ENCODE assay signal across 1 cellular context in the genomic region with DNA sequence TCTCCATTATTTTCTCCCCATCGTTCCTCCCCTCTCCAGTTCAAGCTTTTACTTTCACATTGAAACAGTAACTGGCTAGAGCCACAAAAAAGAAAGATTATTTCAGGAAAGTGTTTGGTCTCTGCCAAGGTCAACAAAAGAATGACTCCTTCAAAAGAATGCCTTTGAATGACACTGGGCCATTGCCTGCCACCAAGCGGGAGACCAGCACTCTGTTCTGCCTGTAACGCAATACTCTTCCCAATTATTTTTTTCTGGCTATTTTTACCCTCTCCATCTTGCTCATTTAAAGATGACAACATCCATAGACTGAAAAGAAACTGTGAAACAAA.
TF ChIP-seq lines count a peak whose summit lies in the region.

No MANE protein-coding gene starts in this region.

TF ChIP-seq in IMR-90, 13 proteins besides CTCF, POLR2A, EP300 and RAD21:
- TF ChIP-seq, protein P1, sequence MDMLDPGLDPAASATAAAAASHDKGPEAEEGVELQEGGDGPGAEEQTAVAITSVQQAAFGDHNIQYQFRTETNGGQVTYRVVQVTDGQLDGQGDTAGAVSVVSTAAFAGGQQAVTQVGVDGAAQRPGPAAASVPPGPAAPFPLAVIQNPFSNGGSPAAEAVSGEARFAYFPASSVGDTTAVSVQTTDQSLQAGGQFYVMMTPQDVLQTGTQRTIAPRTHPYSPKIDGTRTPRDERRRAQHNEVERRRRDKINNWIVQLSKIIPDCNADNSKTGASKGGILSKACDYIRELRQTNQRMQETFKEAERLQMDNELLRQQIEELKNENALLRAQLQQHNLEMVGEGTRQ (IDR thresholded peaks at IDR 0.05; ENCODE audit: low read depth, low read length) = no peak
- TF ChIP-seq, protein P2, sequence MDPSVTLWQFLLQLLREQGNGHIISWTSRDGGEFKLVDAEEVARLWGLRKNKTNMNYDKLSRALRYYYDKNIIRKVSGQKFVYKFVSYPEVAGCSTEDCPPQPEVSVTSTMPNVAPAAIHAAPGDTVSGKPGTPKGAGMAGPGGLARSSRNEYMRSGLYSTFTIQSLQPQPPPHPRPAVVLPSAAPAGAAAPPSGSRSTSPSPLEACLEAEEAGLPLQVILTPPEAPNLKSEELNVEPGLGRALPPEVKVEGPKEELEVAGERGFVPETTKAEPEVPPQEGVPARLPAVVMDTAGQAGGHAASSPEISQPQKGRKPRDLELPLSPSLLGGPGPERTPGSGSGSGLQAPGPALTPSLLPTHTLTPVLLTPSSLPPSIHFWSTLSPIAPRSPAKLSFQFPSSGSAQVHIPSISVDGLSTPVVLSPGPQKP (IDR thresholded peaks at IDR 0.05; ENCODE audit: borderline replicate concordance, low read depth, low read length) = no peak
- TF ChIP-seq CHD1 (IDR thresholded peaks at IDR 0.05; ENCODE audit: low read depth, low read length) (no peak), MAFK (IDR thresholded peaks at IDR 0.05; ENCODE audit: low read depth, low read length) (no peak), MAZ (IDR thresholded peaks at IDR 0.05; ENCODE audit: borderline replicate concordance, low read depth, low read length) (no peak), FOS (IDR thresholded peaks at IDR 0.05; ENCODE audit: low read depth, low read length) (no peak), RCOR1 (IDR thresholded peaks at IDR 0.05; ENCODE audit: insufficient replicate concordance, low read length) (no peak), MXI1 (IDR thresholded peaks at IDR 0.05; ENCODE audit: borderline replicate concordance, low read depth, low read length) (no peak), SMC3 (IDR thresholded peaks at IDR 0.05; ENCODE audit: low read depth, low read length) (no peak), BHLHE40 (IDR thresholded peaks at IDR 0.05; ENCODE audit: low read depth, low read length) (no peak), CEBPB (IDR thresholded peaks at IDR 0.05; ENCODE audit: low read depth, low read length) (no peak)
